ENCODE assay signal across 15 cellular contexts in the genomic region with DNA sequence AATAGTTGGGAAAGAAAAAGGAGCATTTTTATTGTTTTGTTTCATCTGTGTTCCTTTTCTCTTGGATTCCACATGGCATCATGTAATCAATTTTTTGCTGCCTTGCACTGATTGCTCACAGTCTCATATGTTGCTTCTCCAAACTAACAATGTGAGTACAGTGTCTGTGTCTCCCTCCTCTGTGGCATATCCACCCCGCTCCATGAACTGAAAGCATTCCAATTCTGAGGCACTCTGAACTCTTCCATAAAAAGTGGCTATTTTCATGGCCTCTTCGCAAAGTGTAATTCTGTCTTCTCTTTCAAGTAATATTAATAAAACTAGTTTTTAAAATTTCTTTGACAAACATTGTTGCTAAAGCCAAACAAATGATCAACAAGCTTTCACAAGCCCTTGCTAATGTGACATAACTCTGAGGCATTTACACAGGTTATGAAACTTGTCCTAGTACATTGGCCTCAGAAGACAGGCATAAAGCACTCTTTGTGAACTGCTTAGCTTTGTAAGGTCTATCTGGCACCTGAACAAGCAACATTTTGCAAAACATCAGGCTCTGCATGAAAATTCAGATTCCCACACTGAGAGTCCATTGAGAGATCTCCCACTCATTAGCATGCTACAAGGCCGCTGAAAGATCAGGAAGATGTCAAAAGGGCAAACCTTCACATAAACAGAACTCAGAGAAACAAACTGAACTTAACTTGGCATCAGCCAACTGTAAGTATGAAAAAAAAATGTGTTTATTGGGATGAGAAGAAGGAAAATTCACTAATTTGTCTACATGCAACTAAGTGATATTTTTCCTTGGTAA. TPM values are rescaled to one million over a fixed set of nuclear protein-coding genes. Genes with fewer than 3 reads are reported as not detected.
DNase-seq lines count a peak whose midpoint lies in the region; ATAC-seq, FAIRE-seq and TF ChIP-seq lines count a peak whose summit lies in the region.
"Had no signal": no experiment of that assay in that cellular context is flagged by ENCODE, and none has a peak within 500 bp of the region (broad histone marks: within the 10 kb centered on the region; RNA-seq: fewer than 3 reads in every experiment).

No MANE protein-coding gene starts in this region.

- no peaks in the 10 kb centered on the region for H3K4me1 Mint-ChIP-seq in CD8-positive, alpha-beta T cell (ENCODE audit: low read depth)
- no peaks in the 10 kb centered on the region for H3K4me1 Mint-ChIP-seq in activated CD4-positive, alpha-beta T cell treated with anti-CD3 and anti-CD28 coated beads, Interleukin-2, amount 10 ng/mL, durations not matched to agents 7 days and 5 days

- no peaks in the 10 kb centered on the region for H3K79me1 ChIP-seq in neuronal stem cell (ENCODE audit: low read depth, low read length)

- H3K4ac ChIP-seq in neuronal stem cell (ENCODE audit: low read length) = no peak overlapping the region

- no peak for DNase-seq in CD8-positive, alpha-beta T cell
- DNase-seq in astrocyte of the hippocampus (ENCODE audit: low read depth, low spot score) (peak; percentile 39), foreskin keratinocyte (peak; percentile 49 to 55), neuronal stem cell (ENCODE audit: low spot score) (no peak), activated gamma-delta T cell treated with Interleukin-2 at 50 U/mL for 16 hours (no peak), kidney (no peak)
- DNase-seq in activated CD4-positive, alpha-beta T cell treated with anti-CD3 and anti-CD28 coated beads, Interleukin-2, amount 10 ng/mL, durations not matched to agents 7 days and 5 days = no peak
- DNase-seq: activated gamma-delta T cell, cortex of kidney, DND-41, Karpas-422, NCI-H2081 treated with DMSO at 0.1 percent for 48 hours, small intestine, T-helper 2 cell had no signal

- no peaks in the 10 kb centered on the region for H3K27me3 ChIP-seq in CD8-positive, alpha-beta T cell (ENCODE audit: insufficient read depth, low read length)
- no peaks in the 10 kb centered on the region for H3K27me3 ChIP-seq in foreskin keratinocyte
- H3K27me3 ChIP-seq in neuronal stem cell (ENCODE audit: control insufficient read depth in 3 of 3, insufficient read depth in 3 of 3, low read depth in 1 of 3, low read length in 3 of 3) = no peaks in the 10 kb centered on the region

- peaks cover 6% of the 10 kb centered on the region for H3K36me3 Mint-ChIP-seq in CD8-positive, alpha-beta T cell
- peaks cover 3% of the 10 kb centered on the region for H3K36me3 Mint-ChIP-seq in activated CD4-positive, alpha-beta T cell treated with anti-CD3 and anti-CD28 coated beads, Interleukin-2, amount 10 ng/mL, durations not matched to agents 7 days and 5 days (ENCODE audit: low read depth)

- peak overlapping the region; percentile 29 for H3K27ac Mint-ChIP-seq in CD8-positive, alpha-beta T cell
- H3K27ac Mint-ChIP-seq in activated CD4-positive, alpha-beta T cell treated with anti-CD3 and anti-CD28 coated beads, Interleukin-2, amount 10 ng/mL, durations not matched to agents 7 days and 5 days = no peak overlapping the region

- no peaks in the 10 kb centered on the region for H3K36me3 ChIP-seq in CD8-positive, alpha-beta T cell (ENCODE audit: insufficient read depth, low read length)
- H3K36me3 ChIP-seq in neuronal stem cell (replicated peaks in 1 of 2; ENCODE audit: control insufficient read depth in 2 of 2, insufficient read depth in 2 of 2, low read length in 2 of 2) = no peaks in the 10 kb centered on the region
- H3K36me3 ChIP-seq in kidney (ENCODE audit: control insufficient read depth in 1 of 2, insufficient read depth in 2 of 2, low read length in 2 of 2) = peaks cover 0 to 2% of the 10 kb centered on the region in 2 donors

- no CpG with 5 or more reads among the region's 3 CpGs for WGBS in neuronal stem cell (ENCODE audit: extremely low coverage in 2 of 2, insufficient read length in 2 of 2, insufficient replicate concordance in 1 of 2), 2 donors

- no peaks in the 10 kb centered on the region for H3K27me3 Mint-ChIP-seq in CD8-positive, alpha-beta T cell (ENCODE audit: low read depth)
- no peaks in the 10 kb centered on the region for H3K27me3 Mint-ChIP-seq in activated CD4-positive, alpha-beta T cell treated with anti-CD3 and anti-CD28 coated beads, Interleukin-2, amount 10 ng/mL, durations not matched to agents 7 days and 5 days

- H3K14ac ChIP-seq in neuronal stem cell (ENCODE audit: low read length) = no peak overlapping the region

- H2BK15ac ChIP-seq in neuronal stem cell (ENCODE audit: low read length) = no peak overlapping the region

- no peak overlapping the region for H3K27ac ChIP-seq in CD8-positive, alpha-beta T cell (ENCODE audit: low read depth, low read length)
- H3K27ac ChIP-seq in foreskin keratinocyte (no peak overlapping the region), neuronal stem cell (replicated peaks; ENCODE audit: low read length) (peak overlapping the region; percentile 49), kidney (ENCODE audit: low read depth in 2 of 2, low read length in 2 of 2) (no peak overlapping the region)

- H2BK12ac ChIP-seq in neuronal stem cell (ENCODE audit: low read length) = no peak overlapping the region

- peak overlapping the region; percentile 14 for H2AFZ ChIP-seq in neuronal stem cell (ENCODE audit: low read length)

- no peak for FAIRE-seq in kidney (lab: Jason Lieb, UNC)
- FAIRE-seq: small intestine had no signal

- no peak for ATAC-seq in CD8-positive, alpha-beta T cell
- peak; percentile 51 for ATAC-seq in foreskin keratinocyte
- no peak for ATAC-seq in HG03039 (IDR thresholded peaks at IDR 0.05; ENCODE audit: unreplicated experiment)

- no peak overlapping the region for H2BK120ac ChIP-seq in neuronal stem cell (ENCODE audit: low read depth, low read length)

- H3K9ac ChIP-seq in neuronal stem cell (ENCODE audit: low read depth, low read length, poor library complexity) (no peak overlapping the region), kidney (ENCODE audit: low read length in 2 of 2) (no peak overlapping the region)

- no peak overlapping the region for H3K4me3 ChIP-seq in CD8-positive, alpha-beta T cell (ENCODE audit: low read depth, low read length)
- H3K4me3 ChIP-seq in neuronal stem cell (ENCODE audit: low read length in 2 of 2) (no peak overlapping the region), kidney (ENCODE audit: low read length in 2 of 2) (no peak overlapping the region)

- no peaks in the 10 kb centered on the region for H3K9me3 ChIP-seq in CD8-positive, alpha-beta T cell (ENCODE audit: low read length)
- H3K9me3 ChIP-seq in neuronal stem cell (replicated peaks in 1 of 2; ENCODE audit: control insufficient read depth in 2 of 2, insufficient read depth in 1 of 2, low read depth in 1 of 2, low read length in 2 of 2) (no peaks in the 10 kb centered on the region), kidney (ENCODE audit: control insufficient read depth in 1 of 2, low read length in 2 of 2) (peaks cover 0 to 7% of the 10 kb centered on the region in 2 donors)

- no peak overlapping the region for H3K4me2 ChIP-seq in neuronal stem cell (ENCODE audit: insufficient read depth, low read length, poor library complexity, severe bottlenecking)

- no peak for TF ChIP-seq CTCF in CD8-positive, alpha-beta T cell (IDR thresholded peaks at IDR 0.05)
- no peak for TF ChIP-seq CTCF in foreskin keratinocyte (conservative IDR thresholded peaks at IDR 0.05)
- no peak for TF ChIP-seq CTCF in kidney (IDR thresholded peaks at IDR 0.05; ENCODE audit: borderline replicate concordance, extremely low read depth, insufficient read depth)

- H4K8ac ChIP-seq in neuronal stem cell (ENCODE audit: low read depth, low read length) = no peak overlapping the region

- H2AK5ac ChIP-seq in neuronal stem cell (ENCODE audit: low read depth, low read length) = no peak overlapping the region

- no peak overlapping the region for H3K4me3 Mint-ChIP-seq in CD8-positive, alpha-beta T cell
- H3K4me3 Mint-ChIP-seq in activated CD4-positive, alpha-beta T cell treated with anti-CD3 and anti-CD28 coated beads, Interleukin-2, amount 10 ng/mL, durations not matched to agents 7 days and 5 days = no peak overlapping the region

- peaks cover 8% of the 10 kb centered on the region for H3K9me3 Mint-ChIP-seq in CD8-positive, alpha-beta T cell
- no peaks in the 10 kb centered on the region for H3K9me3 Mint-ChIP-seq in activated CD4-positive, alpha-beta T cell treated with anti-CD3 and anti-CD28 coated beads, Interleukin-2, amount 10 ng/mL, durations not matched to agents 7 days and 5 days

- H3K23ac ChIP-seq in neuronal stem cell (ENCODE audit: low read depth, low read length, poor library complexity) = no peak overlapping the region

- H4K91ac ChIP-seq in neuronal stem cell (ENCODE audit: low read depth, low read length, poor library complexity) = no peak overlapping the region

- CTCF ChIA-PET in CD8-positive, alpha-beta T cell (lab: Charles Lee) = no interaction called here
- CTCF ChIA-PET in activated CD4-positive, alpha-beta T cell treated with anti-CD3 and anti-CD28 coated beads, Interleukin-2, amount 10 ng/mL, durations not matched to agents 7 days and 5 days (lab: Charles Lee) = no interaction called here

- POLR2A ChIA-PET in CD8-positive, alpha-beta T cell (lab: Charles Lee) = no interaction called here
- POLR2A ChIA-PET in activated CD4-positive, alpha-beta T cell treated with anti-CD3 and anti-CD28 coated beads, Interleukin-2, amount 10 ng/mL, durations not matched to agents 7 days and 5 days (lab: Charles Lee) = no interaction called here

- no peaks in the 10 kb centered on the region for H3K4me1 ChIP-seq in CD8-positive, alpha-beta T cell (ENCODE audit: insufficient read depth, low read length)
- H3K4me1 ChIP-seq in foreskin keratinocyte (no peaks in the 10 kb centered on the region), neuronal stem cell (ENCODE audit: control insufficient read depth in 2 of 2, insufficient read depth in 1 of 2, low read depth in 1 of 2, low read length in 2 of 2) (peaks cover 9 to 12% of the 10 kb centered on the region in 2 donors), kidney (ENCODE audit: control insufficient read depth in 1 of 2, insufficient read depth in 1 of 2, low read depth in 1 of 2, low read length in 2 of 2) (no peaks in the 10 kb centered on the region)

- H2BK5ac ChIP-seq in neuronal stem cell (ENCODE audit: low read length) = no peak overlapping the region

- intact Hi-C loops in CD8-positive, alpha-beta T cell (cut with DNase I, micrococcal nuclease) = no loop called here
- intact Hi-C loops in kidney (cut with DNase I) = no loop called here

- no peak overlapping the region for H3K18ac ChIP-seq in neuronal stem cell (ENCODE audit: low read length)

RNA-seq across cellular contexts. Expression of a gene that starts 33.0 kb away (rescaled TPM):
- 1 to 10 TPM; 1.6 to 2.8 TPM for total RNA-seq in CD8-positive, alpha-beta T cell
- total RNA-seq in foreskin keratinocyte (1.6 and 2.2 TPM in 2 replicates), kidney (2.4 TPM)
- polyA plus RNA-seq in foreskin keratinocyte (0.06 and 0.11 TPM in 2 replicates), kidney (ENCODE audit: insufficient read depth, low read depth, low replicate concordance) (0.17 TPM)
- polyA plus RNA-seq in neuronal stem cell (2013, experiment 1 of 2) = 1.2 TPM
- polyA plus RNA-seq in neuronal stem cell (2013, experiment 2 of 2) = 1.2 TPM
- 1 to 10 TPM; 1.9 to 2.6 TPM for total RNA-seq in activated CD4-positive, alpha-beta T cell treated with anti-CD3 and anti-CD28 coated beads, Interleukin-2, amount 10 ng/mL, durations not matched to agents 7 days and 5 days

RNA-seq across cellular contexts. Expression of a gene that starts 39.9 kb away (rescaled TPM):
- total RNA-seq in CD8-positive, alpha-beta T cell = 10 to 100 TPM; 24.1 to 27.1 TPM
- 34.0 and 35.4 TPM in 2 replicates for total RNA-seq in foreskin keratinocyte
- 20.7 and 22.1 TPM in 2 replicates for polyA plus RNA-seq in foreskin keratinocyte
- polyA plus RNA-seq in neuronal stem cell (2013, experiment 1 of 2) = 33.7 TPM
- 35.2 TPM for polyA plus RNA-seq in neuronal stem cell (2013, experiment 2 of 2)
- 10 to 100 TPM; 22.7 to 23.2 TPM for total RNA-seq in activated CD4-positive, alpha-beta T cell treated with anti-CD3 and anti-CD28 coated beads, Interleukin-2, amount 10 ng/mL, durations not matched to agents 7 days and 5 days
- total RNA-seq in kidney = 43.7 TPM
- polyA plus RNA-seq in kidney (ENCODE audit: insufficient read depth, low read depth, low replicate concordance) = 39.9 TPM

RNA-seq across cellular contexts. Expression of a gene that starts 40.0 kb away (rescaled TPM):
- 10 to 100 TPM; 25.0 to 26.2 TPM for total RNA-seq in CD8-positive, alpha-beta T cell
- total RNA-seq in foreskin keratinocyte (12.0 and 13.8 TPM in 2 replicates), kidney (20.1 TPM)
- polyA plus RNA-seq in foreskin keratinocyte (6.8 and 7.5 TPM in 2 replicates), kidney (ENCODE audit: insufficient read depth, low read depth, low replicate concordance) (8.0 TPM)
- polyA plus RNA-seq in neuronal stem cell (2013, experiment 1 of 2) = 25.7 TPM
- 27.5 TPM for polyA plus RNA-seq in neuronal stem cell (2013, experiment 2 of 2)
- 10 to 100 TPM; 20.2 to 23.3 TPM for total RNA-seq in activated CD4-positive, alpha-beta T cell treated with anti-CD3 and anti-CD28 coated beads, Interleukin-2, amount 10 ng/mL, durations not matched to agents 7 days and 5 days

RNA-seq across cellular contexts. Expression of a gene that starts 59.2 kb away (rescaled TPM):
- total RNA-seq in CD8-positive, alpha-beta T cell = 1 to 10 TPM in 1 of 2 experiments, under 1 TPM in 1; 0.87 to 1.0 TPM
- total RNA-seq in foreskin keratinocyte = 14.3 TPM in 2 replicates
- polyA plus RNA-seq in foreskin keratinocyte = 11.1 and 13.8 TPM in 2 replicates
- 2.6 TPM for polyA plus RNA-seq in neuronal stem cell (2013, experiment 1 of 2)
- polyA plus RNA-seq in neuronal stem cell (2013, experiment 2 of 2) = 2.4 TPM
- total RNA-seq in activated CD4-positive, alpha-beta T cell treated with anti-CD3 and anti-CD28 coated beads, Interleukin-2, amount 10 ng/mL, durations not matched to agents 7 days and 5 days = 10 to 100 TPM; 12.3 to 12.6 TPM
- total RNA-seq in kidney = 1.6 TPM
- polyA plus RNA-seq in kidney (ENCODE audit: insufficient read depth, low read depth, low replicate concordance) = 3.7 TPM

Comparison
In these comparisons a context has a peak if more than half of its experiments do, and no peak if none do; other contexts are left out.
1. DNase-seq: peak in astrocyte of the hippocampus (single experiment) and foreskin keratinocyte (2 of 2); none in CD8-positive, alpha-beta T cell (0 of 7), neuronal stem cell (single experiment), activated gamma-delta T cell treated with Interleukin-2 at 50 U/mL for 16 hours (single experiment), activated CD4-positive, alpha-beta T cell treated with anti-CD3 and anti-CD28 coated beads, Interleukin-2, amount 10 ng/mL, durations not matched to agents 7 days and 5 days (single experiment) and kidney (single experiment).